ENCODE assay signal across 1 cellular context in genomic region chr16:57998484-57998883, GRCh38.
TF ChIP-seq lines count a peak whose summit lies in the region.

No MANE protein-coding gene starts in this region.

TF ChIP-seq in WTC11, 78 proteins besides CTCF, POLR2A, EP300 and RAD21 (continued from another document):
- TF ChIP-seq MAX (CRISPR knock-in tag; IDR thresholded peaks at IDR 0.05) (no peak), CDX4 (CRISPR knock-in tag; IDR thresholded peaks at IDR 0.05; ENCODE audit: borderline replicate concordance) (no peak), GABPB1 (CRISPR knock-in tag; IDR thresholded peaks at IDR 0.05) (no peak), ZNF317 (CRISPR knock-in tag; IDR thresholded peaks at IDR 0.05; ENCODE audit: borderline replicate concordance, low read depth) (no peak), FOXK1 (CRISPR knock-in tag; IDR thresholded peaks at IDR 0.05) (no peak), SMAD3 (CRISPR knock-in tag; IDR thresholded peaks at IDR 0.05; ENCODE audit: borderline replicate concordance) (no peak), MXD4 (CRISPR knock-in tag; IDR thresholded peaks at IDR 0.05; ENCODE audit: borderline replicate concordance) (no peak), ZMAT4 (CRISPR knock-in tag; IDR thresholded peaks at IDR 0.05) (no peak), IRF1 (CRISPR knock-in tag; IDR thresholded peaks at IDR 0.05) (no peak), NR2C2 (CRISPR knock-in tag; IDR thresholded peaks at IDR 0.05) (no peak), NFE2L1 (CRISPR knock-in tag; IDR thresholded peaks at IDR 0.05) (no peak), RELA (CRISPR knock-in tag; IDR thresholded peaks at IDR 0.05; ENCODE audit: borderline replicate concordance) (no peak)
